ENCODE assay signal across 15 cellular contexts in the genomic region with DNA sequence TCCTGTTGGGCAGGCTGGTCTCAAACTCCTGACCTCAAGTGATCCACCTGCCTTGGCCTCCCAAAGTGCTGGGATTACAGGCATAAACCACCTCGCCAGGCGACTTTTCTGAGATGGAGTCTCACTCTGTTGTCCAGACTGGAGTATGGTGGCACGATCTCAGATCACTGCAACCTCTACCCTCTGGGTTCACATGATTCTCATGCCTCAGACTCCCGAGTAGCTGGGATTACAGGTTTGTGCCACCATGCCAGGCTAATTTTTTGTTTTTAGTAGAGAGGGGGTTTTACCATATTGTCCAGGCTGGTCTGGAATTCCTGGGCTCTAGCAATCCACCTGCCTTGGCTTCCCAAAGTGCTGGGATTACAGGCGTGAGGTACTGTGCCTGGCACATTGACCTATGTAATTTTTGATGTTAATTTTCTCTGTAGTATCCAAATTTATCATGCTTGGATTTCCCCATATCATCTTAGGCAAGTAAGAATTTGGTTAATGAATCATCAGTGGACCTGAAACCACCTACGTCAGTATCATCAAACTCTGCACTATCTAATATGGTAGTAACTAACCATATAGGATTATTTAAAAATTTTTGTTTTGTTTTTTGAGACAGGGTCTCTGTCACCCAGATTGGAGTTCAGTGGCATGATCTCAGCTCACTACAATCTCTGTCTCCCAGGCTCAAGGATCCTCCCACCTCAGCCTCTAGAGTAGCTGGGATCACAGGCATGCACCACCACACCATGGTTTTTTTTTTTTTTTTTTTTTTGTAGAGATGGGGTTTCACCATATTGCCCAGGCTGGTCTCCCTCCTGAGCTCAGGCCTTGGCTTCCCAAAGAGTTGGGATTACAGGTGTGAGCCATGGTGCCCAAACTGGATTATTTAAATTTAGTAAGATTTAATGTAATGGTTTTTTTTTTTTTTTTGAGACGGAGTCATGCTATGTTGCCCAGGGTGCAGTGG. TPM values are rescaled to one million over a fixed set of nuclear protein-coding genes. Genes with fewer than 3 reads are reported as not detected.
DNase-seq lines count a peak whose midpoint lies in the region; ATAC-seq and TF ChIP-seq lines count a peak whose summit lies in the region.
"Had no signal": no experiment of that assay in that cellular context is flagged by ENCODE, and none has a peak within 500 bp of the region (broad histone marks: within the 10 kb centered on the region; RNA-seq: fewer than 3 reads in every experiment).

No MANE protein-coding gene starts in this region.

- H3K9me3 ChIP-seq in heart right ventricle, result peaks cover 0 to 27% (median 7%) of the 10 kb centered on the region in 11 donors

- H3K36me3 Mint-ChIP-seq in stimulated activated effector memory CD8-positive, alpha-beta T cell treated with anti-CD3 and anti-CD28 coated beads, Interleukin-12 subunit alpha, Interleukin-12 subunit beta, amount 100 ng/mL, for 72 hours, result peaks cover 28% of the 10 kb centered on the region

- WGBS in heart right ventricle, 2 donors, result 88 to 96% methylated on average over 7 of the region's 7 CpGs

- peaks cover 14% of the 10 kb centered on the region for H3K4me1 Mint-ChIP-seq in stimulated activated effector memory CD8-positive, alpha-beta T cell treated with anti-CD3 and anti-CD28 coated beads, Interleukin-12 subunit alpha, Interleukin-12 subunit beta, amount 100 ng/mL, for 72 hours

- TF ChIP-seq CTCF in heart right ventricle (IDR thresholded peaks at IDR 0.05), result no peak

- H3K4me3 ChIP-seq in heart right ventricle, result no peak overlapping the region
- H3K4me3 ChIP-seq: gastroesophageal sphincter had no signal

- H3K4me1 ChIP-seq in heart right ventricle, result no peaks in the 10 kb centered on the region
- H3K4me1 ChIP-seq: gastroesophageal sphincter had no signal

- peaks cover 0 to 19% (median 1%) of the 10 kb centered on the region in 9 donors for H3K36me3 ChIP-seq in heart right ventricle
- H3K36me3 ChIP-seq: brain microvascular endothelial cell had no signal

- H3K27me3 ChIP-seq in heart right ventricle, result no peaks in the 10 kb centered on the region
- H3K27me3 ChIP-seq: brain microvascular endothelial cell, gastroesophageal sphincter had no signal

- intact Hi-C loops in heart right ventricle (cut with DNase I), result no loop called here

- H3K27ac Mint-ChIP-seq in stimulated activated effector memory CD8-positive, alpha-beta T cell treated with anti-CD3 and anti-CD28 coated beads, Interleukin-12 subunit alpha, Interleukin-12 subunit beta, amount 100 ng/mL, for 72 hours, result peak overlapping the region; percentile 72
- H3K27ac Mint-ChIP-seq: type B pancreatic cell had no signal

- ATAC-seq in HG02759 (IDR thresholded peaks at IDR 0.05; ENCODE audit: unreplicated experiment) (peak; percentile 55), heart right ventricle (no peak)
- peak; percentile 98 for ATAC-seq in stimulated activated effector memory CD8-positive, alpha-beta T cell treated with anti-CD3 and anti-CD28 coated beads, Interleukin-12 subunit alpha, Interleukin-12 subunit beta, amount 100 ng/mL, for 72 hours
- ATAC-seq: gastroesophageal sphincter had no signal

- peak; percentile 50 for DNase-seq in activated CD8-positive, alpha-beta memory T cell treated with anti-CD3 and anti-CD28 coated beads, Interleukin-2, amount 50 U/mL, for 48 hours
- no peak for DNase-seq in activated CD8-positive, alpha-beta memory T cell treated with anti-CD3 and anti-CD28 coated beads for 24 hours
- peak; percentile 31 to 44 for DNase-seq in activated T-cell treated with anti-CD3 and anti-CD28 coated beads, Interleukin-2, amount 50 U/mL, for 48 hours
- no peak for DNase-seq in stimulated activated effector memory CD8-positive, alpha-beta T cell treated with anti-CD3 and anti-CD28 coated beads, Interleukin-12 subunit alpha, Interleukin-12 subunit beta, amount 100 ng/mL, for 72 hours (ENCODE audit: low spot score in 2 of 2)
- DNase-seq in amniotic stem cell (lab: John Stamatoyannopoulos, UW) (no peak), heart right ventricle (no peak)
- DNase-seq in stimulated activated CD4-positive, alpha-beta T cell treated with anti-CD3 and anti-CD28 coated beads, Interleukin-4, amount 100 ng/mL, for 24 hours, result no peak
- DNase-seq: brain microvascular endothelial cell; GDM1; KG1; SIG-M5; stimulated activated CD4-positive, alpha-beta T cell treated with anti-CD3 and anti-CD28 coated beads, Interleukin-15, amount 100 ng/mL, for 24 hours had no signal

- H3K9me3 Mint-ChIP-seq in stimulated activated effector memory CD8-positive, alpha-beta T cell treated with anti-CD3 and anti-CD28 coated beads, Interleukin-12 subunit alpha, Interleukin-12 subunit beta, amount 100 ng/mL, for 72 hours, result peaks cover 6% of the 10 kb centered on the region

- peak overlapping the region; percentile 42 for H3K4me3 Mint-ChIP-seq in stimulated activated effector memory CD8-positive, alpha-beta T cell treated with anti-CD3 and anti-CD28 coated beads, Interleukin-12 subunit alpha, Interleukin-12 subunit beta, amount 100 ng/mL, for 72 hours
- H3K4me3 Mint-ChIP-seq: type B pancreatic cell had no signal

- no peak overlapping the region for H3K27ac ChIP-seq in heart right ventricle
- H3K27ac ChIP-seq: brain microvascular endothelial cell, gastroesophageal sphincter had no signal

RNA-seq across cellular contexts. Expression of gene ATP5F1B, which starts 11.9 kb away (rescaled TPM):
- total RNA-seq in heart right ventricle, result 1,000 to 10,000 TPM; 2,092 to 3,612 (median 3,330) TPM
- 1,000 to 10,000 TPM; 1,003 to 1,981 TPM for polyA plus RNA-seq in heart right ventricle

RNA-seq across cellular contexts. Expression of gene BAZ2A, which starts 27.6 kb away (rescaled TPM):
- 10 to 100 TPM; 28.7 to 58.7 (median 42.6) TPM for total RNA-seq in heart right ventricle
- 10 to 100 TPM in 1 of 2 donors, 1 to 10 TPM in 1; 8.8 to 52.4 TPM for polyA plus RNA-seq in heart right ventricle

RNA-seq across cellular contexts. Expression of gene PTGES3, which starts 30.4 kb away (rescaled TPM):
- total RNA-seq in heart right ventricle, result 100 to 1,000 TPM in 9 of 10 donors, 10 to 100 TPM in 1; 100.0 to 139 (median 110) TPM
- 10 to 100 TPM; 43.7 to 92.3 TPM for polyA plus RNA-seq in heart right ventricle

Comparison
In these comparisons a context has a peak if more than half of its experiments do, and no peak if none do; other contexts are left out.
1. DNase-seq: peak in activated CD8-positive, alpha-beta memory T cell treated with anti-CD3 and anti-CD28 coated beads, Interleukin-2, amount 50 U/mL, for 48 hours (single experiment) and activated T-cell treated with anti-CD3 and anti-CD28 coated beads, Interleukin-2, amount 50 U/mL, for 48 hours (2 of 2); none in activated CD8-positive, alpha-beta memory T cell treated with anti-CD3 and anti-CD28 coated beads for 24 hours (single experiment), stimulated activated effector memory CD8-positive, alpha-beta T cell treated with anti-CD3 and anti-CD28 coated beads, Interleukin-12 subunit alpha, Interleukin-12 subunit beta, amount 100 ng/mL, for 72 hours (0 of 2), amniotic stem cell (single experiment), stimulated activated CD4-positive, alpha-beta T cell treated with anti-CD3 and anti-CD28 coated beads, Interleukin-4, amount 100 ng/mL, for 24 hours (single experiment) and heart right ventricle (0 of 2).
2. ATAC-seq: peak in HG02759 (single experiment) and stimulated activated effector memory CD8-positive, alpha-beta T cell treated with anti-CD3 and anti-CD28 coated beads, Interleukin-12 subunit alpha, Interleukin-12 subunit beta, amount 100 ng/mL, for 72 hours (single experiment); none in heart right ventricle (0 of 8).